Comparison of ENCODE assay signal across 24 cellular contexts in genomic region chr7:73932364-73932763, GRCh38.
"Had no signal": no experiment of that assay in that cellular context is flagged by ENCODE, and none has a peak within 500 bp of the region (broad histone marks: within the 10 kb centered on the region; RNA-seq: fewer than 3 reads in every experiment).

No MANE protein-coding gene starts in this region.

- H3K4me1 Mint-ChIP-seq: endodermal cell; neural progenitor cell; stimulated activated naive B cell treated with anti-CD40 and anti-IgM and Interleukin-4, amounts not matched to agents 10 μg/mL and 1 μg/mL and 100 μg/mL, for 72 hours; stimulated activated naive CD8-positive, alpha-beta T cell treated with anti-CD3 and anti-CD28 coated beads, Interleukin-15, amount 100 ng/mL, for 72 hours had no signal

- H3K36me3 Mint-ChIP-seq: natural killer cell treated with Interleukin-12 subunit alpha and Interleukin-12 subunit beta and Interleukin-15 and Interleukin-18, amount 100 ng/mL, for 72 hours; neural progenitor cell; stimulated activated naive B cell treated with anti-CD40 and anti-IgM and Interleukin-4, amounts not matched to agents 10 μg/mL and 1 μg/mL and 100 μg/mL, for 72 hours had no signal

- H3K4me3 Mint-ChIP-seq: endodermal cell; natural killer cell treated with Interleukin-12 subunit alpha and Interleukin-12 subunit beta and Interleukin-15 and Interleukin-18, amount 100 ng/mL, for 72 hours; neural progenitor cell; stimulated activated naive B cell treated with anti-CD40 and anti-IgM and Interleukin-4, amounts not matched to agents 10 μg/mL and 1 μg/mL and 100 μg/mL, for 72 hours; stimulated activated naive CD8-positive, alpha-beta T cell treated with anti-CD3 and anti-CD28 coated beads, Interleukin-15, amount 100 ng/mL, for 72 hours had no signal

- H3K9ac ChIP-seq: neural progenitor cell had no signal

- ATAC-seq: foreskin keratinocyte; left colon; left ventricle myocardium superior; natural killer cell treated with Interleukin-12 subunit alpha and Interleukin-12 subunit beta and Interleukin-15 and Interleukin-18, amount 100 ng/mL, for 72 hours; stimulated activated naive B cell treated with anti-CD40 and anti-IgM and Interleukin-4, amounts not matched to agents 10 μg/mL and 1 μg/mL and 100 μg/mL, for 72 hours; stimulated activated naive CD8-positive, alpha-beta T cell treated with anti-CD3 and anti-CD28 coated beads, Interleukin-15, amount 100 ng/mL, for 72 hours had no signal

- H3K4me2 ChIP-seq: neural progenitor cell had no signal

- H3K27ac ChIP-seq: colonic mucosa, foreskin keratinocyte, neural progenitor cell, ovary, right atrium auricular region, sigmoid colon, skin epidermis, testis, transverse colon had no signal

- H2AFZ ChIP-seq: neural progenitor cell had no signal

- H3K4me1 ChIP-seq: colonic mucosa, neural progenitor cell, right atrium auricular region, testis had no signal

- H3K4me3 ChIP-seq: colonic mucosa, lung, neural progenitor cell, ovary, right atrium auricular region, sigmoid colon, skin epidermis, testis, transverse colon had no signal

- H3K9me3 ChIP-seq: colonic mucosa, ovary, right atrium auricular region, sigmoid colon, testis, transverse colon had no signal

- H3K27ac Mint-ChIP-seq: endodermal cell; natural killer cell treated with Interleukin-12 subunit alpha and Interleukin-12 subunit beta and Interleukin-15 and Interleukin-18, amount 100 ng/mL, for 72 hours; neural progenitor cell; stimulated activated naive B cell treated with anti-CD40 and anti-IgM and Interleukin-4, amounts not matched to agents 10 μg/mL and 1 μg/mL and 100 μg/mL, for 72 hours; stimulated activated naive CD8-positive, alpha-beta T cell treated with anti-CD3 and anti-CD28 coated beads, Interleukin-15, amount 100 ng/mL, for 72 hours had no signal

- H3K36me3 ChIP-seq: colonic mucosa, neural progenitor cell, ovary, right atrium auricular region, sigmoid colon, transverse colon had no signal

- H3K27me3 ChIP-seq: colonic mucosa, neural progenitor cell, ovary, right atrium auricular region, sigmoid colon, testis, transverse colon had no signal

- DNase-seq: colonic mucosa; dermis blood vessel endothelial cell; endodermal cell; erythroblast; foreskin keratinocyte; kidney; left colon; left ventricle myocardium superior; mesenchymal stem cell; midbrain; nucleus accumbens; ovary; sigmoid colon; stimulated activated CD4-positive, alpha-beta T cell treated with anti-CD3 and anti-CD28 coated beads, Interleukin-2, amount 100 ng/mL, for 24 hours; stimulated activated CD4-positive, alpha-beta T cell treated with anti-CD3 and anti-CD28 coated beads, Interleukin-4, amount 100 ng/mL, for 4 hours; stimulated activated naive B cell treated with anti-CD40 and anti-IgM and Interleukin-4, amounts not matched to agents 10 μg/mL and 1 μg/mL and 100 μg/mL, for 72 hours; stimulated activated naive CD8-positive, alpha-beta T cell treated with anti-CD3 and anti-CD28 coated beads, Interleukin-15, amount 100 ng/mL, for 72 hours; testis; transverse colon had no signal

- H3K9me3 Mint-ChIP-seq: endodermal cell; natural killer cell treated with Interleukin-12 subunit alpha and Interleukin-12 subunit beta and Interleukin-15 and Interleukin-18, amount 100 ng/mL, for 72 hours; neural progenitor cell; stimulated activated naive B cell treated with anti-CD40 and anti-IgM and Interleukin-4, amounts not matched to agents 10 μg/mL and 1 μg/mL and 100 μg/mL, for 72 hours; stimulated activated naive CD8-positive, alpha-beta T cell treated with anti-CD3 and anti-CD28 coated beads, Interleukin-15, amount 100 ng/mL, for 72 hours had no signal
